In genomic region chr5:125484272-125485002, GRCh38 we compare ENCODE assay signal across 8 cellular contexts.
DNase-seq lines count a peak whose midpoint lies in the region; ATAC-seq and TF ChIP-seq lines count a peak whose summit lies in the region.

No MANE protein-coding gene starts in this region.

- TF ChIP-seq POLR2A in breast epithelium (IDR thresholded peaks at IDR 0.05), result no peak

- H3K9me3 ChIP-seq in breast epithelium (no peaks in the 10 kb centered on the region), subcutaneous abdominal adipose tissue (ENCODE audit: control insufficient read depth in 5 of 5, low read length in 5 of 5) (no peaks in the 10 kb centered on the region)

- H3K9me3 Mint-ChIP-seq in Calu3 (ENCODE audit: low read depth, unreplicated experiment), result no peaks in the 10 kb centered on the region

- H3K4me1 Mint-ChIP-seq in Calu3 (ENCODE audit: low read depth, unreplicated experiment), result peaks cover 31% of the 10 kb centered on the region

- peak; percentile 54 for DNase-seq in Calu3
- peak; percentile 85 for DNase-seq in NCI-H2107 treated with DMSO at 0.1 percent for 48 hours (lab: John Stamatoyannopoulos, UW; ENCODE audit: unreplicated experiment)
- peak; percentile 40 to 51 for DNase-seq in breast epithelium (ENCODE audit: low spot score in 2 of 2)
- peak; percentile 76 for DNase-seq in kidney tubule cell (ENCODE audit: low spot score)
- no peak for DNase-seq in activated naive CD4-positive, alpha-beta T cell treated with anti-CD3 and anti-CD28 coated beads, Interleukin-2, amount 50 U/mL, for 16 hours
- no peak for DNase-seq in OCI-M2 (lab: John Stamatoyannopoulos, UW; ENCODE audit: unreplicated experiment)

- no peak overlapping the region for H3K9ac ChIP-seq in subcutaneous abdominal adipose tissue (ENCODE audit: low read length in 5 of 5)

- TF ChIP-seq CTCF in Calu3 (IDR thresholded peaks at IDR 0.05; ENCODE audit: unreplicated experiment), result no peak
- no peak for TF ChIP-seq CTCF in breast epithelium (IDR thresholded peaks at IDR 0.05)

- peak overlapping the region in 2 of 3 donors; percentile 1 for H3K4me3 ChIP-seq in breast epithelium
- peak overlapping the region in 3 of 5 donors; percentile 24 to 44 (median 38) for H3K4me3 ChIP-seq in subcutaneous abdominal adipose tissue (ENCODE audit: low read depth in 1 of 5, low read length in 5 of 5)

- CTCF ChIA-PET in Calu3 (lab: Charles Lee), result interaction anchor here (0.6 to 1.5 kb wide), 5 partner anchors 10 to 613 kb away, joined by 3 to 7 read pairs (median 4); no protein-coding TSS in a partner anchor

- H3K36me3 Mint-ChIP-seq in Calu3 (ENCODE audit: insufficient read depth, unreplicated experiment), result no peaks in the 10 kb centered on the region

- no peaks in the 10 kb centered on the region for H3K36me3 ChIP-seq in breast epithelium
- no peaks in the 10 kb centered on the region for H3K36me3 ChIP-seq in subcutaneous abdominal adipose tissue (ENCODE audit: control insufficient read depth in 5 of 5, insufficient read depth in 5 of 5, low read length in 5 of 5)

- no peak for ATAC-seq in GM18502 (IDR thresholded peaks at IDR 0.05; ENCODE audit: poor library complexity, unreplicated experiment)

- BruUV-seq in Calu3 (replicated peaks; lab: Mats Ljungman, UMichigan), result no TSS peak

- H3K27ac ChIP-seq in breast epithelium, result peak overlapping the region; percentile 79 to 83
- H3K27ac ChIP-seq in subcutaneous abdominal adipose tissue (ENCODE audit: low read depth, low read length), result no peak overlapping the region

- intact Hi-C loops in Calu3 (cut with micrococcal nuclease; ENCODE audit: unreplicated experiment), result loop anchor here (2.0 to 10.0 kb wide), 4 partner anchors 74 to 820 kb away; partner anchors contain the start of gene ZNF608
- intact Hi-C loops in breast epithelium (cut with DNase I; ENCODE audit: low total_unique reads), result no loop called here

- H3K27me3 ChIP-seq in breast epithelium (no peaks in the 10 kb centered on the region), subcutaneous abdominal adipose tissue (ENCODE audit: control insufficient read depth in 5 of 5, insufficient read depth in 4 of 5, low read length in 5 of 5) (no peaks in the 10 kb centered on the region)

- peak overlapping the region; percentile 91 for H3K27ac Mint-ChIP-seq in Calu3 (ENCODE audit: unreplicated experiment)

- peak overlapping the region; percentile 71 for H3K4me3 Mint-ChIP-seq in Calu3 (ENCODE audit: low read depth, unreplicated experiment)

- no peaks in the 10 kb centered on the region for H3K27me3 Mint-ChIP-seq in Calu3 (ENCODE audit: unreplicated experiment)

- H3K4me1 ChIP-seq in breast epithelium (peaks cover 0 to 3% of the 10 kb centered on the region in 2 donors), subcutaneous abdominal adipose tissue (ENCODE audit: control insufficient read depth in 5 of 5, insufficient read depth in 5 of 5, low read length in 5 of 5) (peaks cover 0 to 18% (median 12%) of the 10 kb centered on the region in 5 donors)

Comparison
In these comparisons a context has a peak if more than half of its experiments do, and no peak if none do; other contexts are left out.
1. DNase-seq: peak in Calu3 (single experiment), NCI-H2107 treated with DMSO at 0.1 percent for 48 hours (single experiment), breast epithelium (2 of 2) and kidney tubule cell (single experiment); none in activated naive CD4-positive, alpha-beta T cell treated with anti-CD3 and anti-CD28 coated beads, Interleukin-2, amount 50 U/mL, for 16 hours (single experiment) and OCI-M2 (single experiment).